In genomic region chr1:63116016-63116415, GRCh38 we compare ENCODE assay signal across 2 cellular contexts.
TF ChIP-seq lines count a peak whose summit lies in the region.

No MANE protein-coding gene starts in this region.

TF ChIP-seq in K562, 482 proteins besides CTCF, POLR2A, EP300 and RAD21 (continued from another document):
- TF ChIP-seq CEBPG (CRISPR knock-in tag; IDR thresholded peaks at IDR 0.05) (no peak), CEBPG (tag; conservative IDR thresholded peaks at IDR 0.05 in 1 of 2, IDR thresholded peaks at IDR 0.05 in 1 of 2) (0 out of 4 replicates have a peak, but pooled peaks of 1 of the 2 experiments have one; percentile 22), ATF3 (IDR thresholded peaks at IDR 0.05) (peak; percentile 41; the same call in 1 of the 2 replicates), ATF3 (CRISPR knock-in tag; conservative IDR thresholded peaks at IDR 0.05) (no peak)

TF ChIP-seq in HepG2, 621 proteins besides CTCF, POLR2A, EP300 and RAD21:
- TF ChIP-seq PATZ1 (CRISPR knock-in tag; IDR thresholded peaks at IDR 0.05) (no peak), CEBPB (IDR thresholded peaks at IDR 0.05; ENCODE audit: borderline replicate concordance, low read depth, low read length) (0 out of 2 replicates have a peak, but pooled peaks have one; percentile 12)
